Comparison of ENCODE assay signal across 9 cellular contexts in genomic region chr1:25501235-25502058, GRCh38. TPM values are rescaled to one million over a fixed set of nuclear protein-coding genes. Genes with fewer than 3 reads are reported as not detected.
A peak's percentile ranks its signal among the peaks of the same experiment; 100 is the strongest.
DNase-seq lines count a peak whose midpoint lies in the region; ATAC-seq, FAIRE-seq and TF ChIP-seq lines count a peak whose summit lies in the region.
"Had no signal": no experiment of that assay in that cellular context is flagged by ENCODE, and none has a peak within 500 bp of the region (broad histone marks: within the 10 kb centered on the region; RNA-seq: fewer than 3 reads in every experiment).

No MANE protein-coding gene starts in this region.

- H2AK5ac ChIP-seq in H9 (ENCODE audit: insufficient read length, low read length), result no peak overlapping the region

- no peak overlapping the region for H3K18ac ChIP-seq in H9 (ENCODE audit: insufficient read length, low read depth, low read length)

- no peak overlapping the region for H3K4me2 ChIP-seq in H9 (ENCODE audit: insufficient read depth, insufficient read length, low read length)
- no peak overlapping the region for H3K4me2 ChIP-seq in GM12878 (ENCODE audit: control insufficient read depth, insufficient read depth)

- peak; percentile 18 to 22 for TF ChIP-seq CTCF in Caco-2 (IDR thresholded peaks at IDR 0.05; ENCODE audit: insufficient read depth in 1 of 2, low read depth in 1 of 2, low read length in 1 of 2, severe bottlenecking in 1 of 2, unreplicated experiment in 1 of 2)
- peak; percentile 87 for TF ChIP-seq CTCF in H9 (conservative IDR thresholded peaks at IDR 0.05)
- TF ChIP-seq CTCF in GM12878 (IDR thresholded peaks at IDR 0.05 in 2 of 3, conservative IDR thresholded peaks at IDR 0.05 in 1 of 3; ENCODE audit: control insufficient read depth in 2 of 3, extremely low read depth in 1 of 3, insufficient read depth in 1 of 3, low read depth in 3 of 3, low read length in 3 of 3), result peak in 2 of 3 experiments; percentile 12 to 27; a peak in 2 of 6 replicates

- H3K14ac ChIP-seq in H9 (ENCODE audit: insufficient read depth, low read length), result no peak overlapping the region

- no peaks in the 10 kb centered on the region for H3K9me3 ChIP-seq in Caco-2
- no peaks in the 10 kb centered on the region for H3K9me3 ChIP-seq in H9 (ENCODE audit: control insufficient read depth, low read depth, low read length)
- H3K9me3 ChIP-seq in GM12878 (replicated peaks; ENCODE audit: control insufficient read depth, insufficient read depth, low read length), result no peaks in the 10 kb centered on the region

- no peak overlapping the region for H3K56ac ChIP-seq in H9 (ENCODE audit: insufficient read length, low read depth, low read length)

- no peak overlapping the region for H2AFZ ChIP-seq in H9 (ENCODE audit: low read length)
- no peak overlapping the region for H2AFZ ChIP-seq in GM12878 (ENCODE audit: control insufficient read depth, low read depth, low read length)

- no peak overlapping the region for H3T11ph ChIP-seq in H9 (ENCODE audit: low read length)

- no peak overlapping the region for H4K5ac ChIP-seq in H9 (ENCODE audit: insufficient read length, low read depth, low read length)

- H3K4ac ChIP-seq in H9 (ENCODE audit: low read depth, low read length), result no peak overlapping the region

- no peak overlapping the region for H4K8ac ChIP-seq in H9 (replicated peaks; ENCODE audit: insufficient read length, low read depth, low read length)

- H2BK12ac ChIP-seq in H9 (ENCODE audit: insufficient read length, low read depth, low read length), result no peak overlapping the region

- BruUV-seq in Caco-2 (replicated peaks; lab: Mats Ljungman, UMichigan) (no TSS peak), GM12878 (replicated peaks; lab: Mats Ljungman, UMichigan) (no TSS peak)

- H3K23me2 ChIP-seq in H9 (ENCODE audit: insufficient read length, low read depth, low read length, poor library complexity, severe bottlenecking), result no peaks in the 10 kb centered on the region

- H3K23ac ChIP-seq in H9 (ENCODE audit: insufficient read length, low read depth, low read length), result no peak overlapping the region

- no peak overlapping the region for H4K91ac ChIP-seq in H9 (ENCODE audit: insufficient read length, low read depth, low read length)

- no peak for TF ChIP-seq POLR2A in GM12878 (IDR thresholded peaks at IDR 0.05; ENCODE audit: low read depth, low read length)

- H3K79me2 ChIP-seq in H9 (ENCODE audit: insufficient read depth, low read length) (no peaks in the 10 kb centered on the region), GM12878 (ENCODE audit: control insufficient read depth, insufficient read depth, low read length) (no peaks in the 10 kb centered on the region)

- H3K36me3 ChIP-seq in Caco-2 (ENCODE audit: control insufficient read depth, insufficient read depth, low read length), result no peaks in the 10 kb centered on the region; the same call in 1 of the 2 replicates
- peaks cover 4 to 5% of the 10 kb centered on the region in 2 experiments; a peak in 3 of 4 replicates for H3K36me3 ChIP-seq in GM12878 (ENCODE audit: control insufficient read depth in 2 of 2, insufficient read depth in 2 of 2, low read length in 1 of 2)

- in situ Hi-C loops in GM12878 (cut with MboI), result no loop called here

- no CpG with 5 or more reads among the region's 7 CpGs for WGBS in H9 (ENCODE audit: extremely low coverage, insufficient read length, low lambda C conversion rate)
- WGBS in GM12878 (ENCODE audit: insufficient coverage, insufficient replicate concordance, low lambda C conversion rate, missing lambda C conversion rate), result 97% methylated on average over 7 of the region's 7 CpGs

- no peaks in the 10 kb centered on the region for H3K27me3 ChIP-seq in Caco-2 (replicated peaks; ENCODE audit: control insufficient read depth, insufficient read depth, low read length)
- no peaks in the 10 kb centered on the region for H3K27me3 ChIP-seq in H9 (ENCODE audit: insufficient read depth, low read length)
- H3K27me3 ChIP-seq in GM12878 (replicated peaks in 1 of 2; ENCODE audit: control insufficient read depth in 2 of 2, insufficient read depth in 2 of 2, low read length in 1 of 2), result no peaks in the 10 kb centered on the region

- H3K4me3 Mint-ChIP-seq in Caco-2 (ENCODE audit: unreplicated experiment), result peak overlapping the region; percentile 8
- no peak overlapping the region for H3K4me3 Mint-ChIP-seq in H9

- intact Hi-C loops in Caco-2 (cut with micrococcal nuclease; ENCODE audit: unreplicated experiment) (loop anchor here (1.0 to 10.0 kb wide), 2 partner anchors 25 to 67 kb away; partner anchors contain the start of gene MACO1), GM12878 (cut with micrococcal nuclease; ENCODE audit: unreplicated experiment) (loop anchor here (5.0 kb wide), 1 partner anchor 296 kb away; no protein-coding TSS in a partner anchor)

- ATAC-seq in GM12878 (no peak; the same call in 2 of the 3 replicates), HG02885 (IDR thresholded peaks at IDR 0.05; ENCODE audit: poor library complexity, unreplicated experiment) (no peak), HG03280 (IDR thresholded peaks at IDR 0.05; ENCODE audit: unreplicated experiment) (no peak)

- H3K4me1 ChIP-seq in Caco-2 (peaks cover 19% of the 10 kb centered on the region), H9 (ENCODE audit: insufficient read depth, low read length) (peaks cover 3% of the 10 kb centered on the region; the same call in 1 of the 2 replicates), GM12878 (ENCODE audit: control insufficient read depth, insufficient read depth, low read length) (no peaks in the 10 kb centered on the region)

- H3K27ac Mint-ChIP-seq in Caco-2 (ENCODE audit: unreplicated experiment) (peak overlapping the region; percentile 39), H9 (peak overlapping the region in 2 of 3 experiments; percentile 43 to 95; a peak in 4 of 7 replicates)

- H2BK15ac ChIP-seq in H9 (ENCODE audit: low read depth, low read length), result no peak overlapping the region

- H3K4me1 Mint-ChIP-seq in Caco-2 (ENCODE audit: low read depth, unreplicated experiment), result peaks cover 16% of the 10 kb centered on the region
- peaks cover 37 to 40% of the 10 kb centered on the region in 2 experiments for H3K4me1 Mint-ChIP-seq in H9

- FAIRE-seq in GM12878 (lab: Jason Lieb, UNC), result no peak

- no peak overlapping the region for H2BK5ac ChIP-seq in H9 (ENCODE audit: insufficient read length, low read length)

- no peak for TF ChIP-seq EP300 in GM12878 (IDR thresholded peaks at IDR 0.05; ENCODE audit: borderline replicate concordance in 1 of 2, control insufficient read depth in 1 of 2, low read depth in 2 of 2, low read length in 2 of 2)

- no peak overlapping the region for H2BK120ac ChIP-seq in H9 (ENCODE audit: low read depth, low read length, poor library complexity, severe bottlenecking)

- no peak overlapping the region for H3K4me3 ChIP-seq in Caco-2 (ENCODE audit: low read depth, low read length)
- no peak overlapping the region for H3K4me3 ChIP-seq in GM12878

- POLR2A ChIA-PET in Caco-2 (lab: Charles Lee), result interaction anchor here (0.6 kb wide), 1 partner anchor 496 kb away, joined by 3 read pairs; the partner anchor contains the start of gene PAFAH2
- POLR2A ChIA-PET in GM12878 (lab: Charles Lee), result no interaction called here

- CTCF ChIA-PET in Caco-2 (lab: Charles Lee), result interaction anchor here (0.8 to 0.9 kb wide), 2 partner anchors 10 to 16 kb away, joined by 3 read pairs; no protein-coding TSS in a partner anchor
- CTCF ChIA-PET in GM12878 (lab: Yijun Ruan, JAX), result interaction anchor here (0.7 to 6.4 kb wide), 7 partner anchors 13 to 309 kb away, joined by 3 to 61 read pairs (median 3); no protein-coding TSS in a partner anchor

- H3K27me3 Mint-ChIP-seq in Caco-2 (ENCODE audit: insufficient read depth, unreplicated experiment) (no peaks in the 10 kb centered on the region), H9 (ENCODE audit: low read depth) (no peaks in the 10 kb centered on the region; the same call in 1 of the 2 replicates)

- H3K9me3 Mint-ChIP-seq in Caco-2 (ENCODE audit: unreplicated experiment), result no peaks in the 10 kb centered on the region
- no peaks in the 10 kb centered on the region for H3K9me3 Mint-ChIP-seq in H9

- no peaks in the 10 kb centered on the region for H3K79me1 ChIP-seq in H9 (ENCODE audit: insufficient read depth, low read depth, low read length, poor library complexity, severe bottlenecking)

- SMC1A ChIA-PET in GM12878 (lab: Charles Lee; ENCODE audit: uncharacterized antibody, unreplicated experiment), result interaction anchor here (0.6 to 4.9 kb wide), 4 partner anchors 12 to 25 kb away, joined by 3 to 24 read pairs (median 4); no protein-coding TSS in a partner anchor

- RAD21 ChIA-PET in GM12878 (lab: Charles Lee; ENCODE audit: unreplicated experiment), result interaction anchor here (1.4 kb wide), 1 partner anchor 19 kb away, joined by 3 read pairs; no protein-coding TSS in a partner anchor

- DNase-seq in Caco-2 (peak; percentile 51 to 58), H9 (peak; percentile 92), GM12878 (ENCODE audit: low read depth, low spot score) (no peak), mesenteric fat pad (ENCODE audit: low spot score) (peak; percentile 62), DMS79 (lab: John Stamatoyannopoulos, UW) (no peak), T-helper 9 cell (no peak)
- DNase-seq: NCI-H1436 treated with DMSO at 0.1 percent for 48 hours had no signal

- H3K36me3 Mint-ChIP-seq in Caco-2 (ENCODE audit: insufficient read depth, unreplicated experiment) (no peaks in the 10 kb centered on the region), H9 (ENCODE audit: insufficient read depth in 1 of 3, low read depth in 3 of 3) (peaks cover 0 to 21% (median 0%) of the 10 kb centered on the region in 3 experiments; a peak in 4 of 7 replicates)

- H3K27ac ChIP-seq in H9 (ENCODE audit: insufficient read length, low read depth, low read length) (no peak overlapping the region), GM12878 (ENCODE audit: control insufficient read depth, insufficient read depth) (no peak overlapping the region)

- no peak overlapping the region for H2BK20ac ChIP-seq in H9 (ENCODE audit: low read depth, low read length, poor library complexity, severe bottlenecking)

- H3K9ac ChIP-seq in H9 (ENCODE audit: extremely low read depth, insufficient read length, low read length) (no peak overlapping the region), GM12878 (ENCODE audit: control insufficient read depth, insufficient read depth, low read length) (no peak overlapping the region)

- no peak for TF ChIP-seq RAD21 in GM12878 (IDR thresholded peaks at IDR 0.05; ENCODE audit: insufficient read depth, low read depth, low read length)

- H4K20me1 ChIP-seq in H9 (ENCODE audit: control insufficient read depth, insufficient read depth, insufficient read length) (no peaks in the 10 kb centered on the region), GM12878 (ENCODE audit: control insufficient read depth, insufficient read depth) (no peaks in the 10 kb centered on the region)

RNA-seq across cellular contexts. Expression of gene LDLRAP1, which starts 42.0 kb away (rescaled TPM):
- total RNA-seq in Caco-2 (2022) (14.5 TPM in 2 replicates), H9 (2021) (15.7 and 18.9 TPM in 2 replicates), GM12878 (2014; rRNA removed) (14.4 and 18.0 TPM in 2 replicates), GM12878 (2014; rRNA removed; fragmentation: Illumina TruSeq; extraction: Trizol) (13.6 and 21.1 TPM in 2 replicates), GM12878 (2021) (32.5 and 37.6 TPM in 2 replicates), mesenteric fat pad (27.6 TPM)
- 14.1 and 14.8 TPM in 2 replicates for total RNA-seq in GM12878 (2013; cell fraction: nucleolus; rRNA removed)
- polyA plus RNA-seq in GM12878 (2011; ENCODE audit: low read depth), result 3.4 TPM
- polyA plus RNA-seq in GM12878 (2011; rRNA removed) (9.5 and 13.9 TPM in 2 replicates), GM12878 (2014; fragmentation: Illumina TruSeq; extraction: Trizol) (16.6 and 23.0 TPM in 2 replicates), GM12878 (2014; fragmentation: Nextera tagmentation; extraction: Ambion mirVana) (1 to 10 TPM in 1 of 2 experiments, under 1 TPM in 1; 0.43 to 3.0 TPM), GM12878 (2014; rRNA removed) (25.8 and 31.6 TPM in 2 replicates), GM12878 (2016; fragmentation: Nextera tagmentation; extraction: Ambion mirVana) (10 to 100 TPM; 27.7 to 33.8 TPM)
- 18.8 and 20.3 TPM in 2 replicates for polyA plus RNA-seq in GM12878 (2011; cell fraction: cytosol; rRNA removed)
- polyA plus RNA-seq in GM12878 (2011; cell fraction: nucleus; rRNA removed), result 46.2 and 46.4 TPM in 2 replicates
- polyA plus RNA-seq in GM12878 (2012), result 8.5 and 9.9 TPM in 2 replicates
- 10.7 and 14.4 TPM in 2 replicates for polyA minus RNA-seq in GM12878 (2011; rRNA and poly(A)+ RNA removed)
- polyA minus RNA-seq in GM12878 (2011; cell fraction: cytosol; rRNA and poly(A)+ RNA removed), result 4.7 and 9.9 TPM in 2 replicates
- polyA minus RNA-seq in GM12878 (2011; cell fraction: nucleus; rRNA and poly(A)+ RNA removed), result 6.2 and 12.9 TPM in 2 replicates

Comparison
In these comparisons a context has a peak if more than half of its experiments do, and no peak if none do; other contexts are left out.
1. DNase-seq: peak in Caco-2 (2 of 2), H9 (single experiment) and mesenteric fat pad (single experiment); none in GM12878 (single experiment), DMS79 (single experiment) and T-helper 9 cell (single experiment).
2. CTCF ChIP-seq: peak in every context shown above with its lines; median percentile 87 in H9; 20 in Caco-2; 20 in GM12878.